In genomic region chr1:231242516-231243198, GRCh38 we compare ENCODE assay signal across 8 cellular contexts. TPM values are rescaled to one million over a fixed set of nuclear protein-coding genes. Genes with fewer than 3 reads are reported as not detected.
DNase-seq lines count a peak whose midpoint lies in the region; ATAC-seq and TF ChIP-seq lines count a peak whose summit lies in the region.

No MANE protein-coding gene starts in this region.

- intact Hi-C loops in esophagus muscularis mucosa (cut with DNase I) = loop anchor here (5.0 kb wide), 1 partner anchor 95 kb away; the partner anchor contains the start of genes EXOC8 and SPRTN
- intact Hi-C loops in head of caudate nucleus (cut with DNase I) = no loop called here

- H3K36me3 ChIP-seq in SJCRH30 (peaks cover 11% of the 10 kb centered on the region), esophagus muscularis mucosa (peaks cover 0 to 18% (median 17%) of the 10 kb centered on the region in 4 donors)

- WGBS in esophagus muscularis mucosa = 45% methylated on average over 5 of the region's 5 CpGs

- TF ChIP-seq CTCF in esophagus muscularis mucosa (IDR thresholded peaks at IDR 0.05) = no peak

- no peak for TF ChIP-seq EP300 in esophagus muscularis mucosa (IDR thresholded peaks at IDR 0.05)

- H3K27me3 ChIP-seq in SJCRH30 = no peaks in the 10 kb centered on the region
- no peaks in the 10 kb centered on the region for H3K27me3 ChIP-seq in esophagus muscularis mucosa

- H3K4me3 Mint-ChIP-seq in stimulated activated effector memory CD8-positive, alpha-beta T cell treated with anti-CD3 and anti-CD28 coated beads, Interleukin-12 subunit alpha, Interleukin-12 subunit beta, amount 100 ng/mL, for 72 hours = peak overlapping the region; percentile 95

- DNase-seq in SIG-M5 treated with dmso at 0.1 percent for 504 hours (lab: John Stamatoyannopoulos, UW; ENCODE audit: unreplicated experiment) (peak; percentile 70), SIG-M5 (lab: John Stamatoyannopoulos, UW) (no peak), SJCRH30 (no peak), esophagus muscularis mucosa (ENCODE audit: extremely low spot score) (no peak), head of caudate nucleus (no peak), D341Med (ENCODE audit: low spot score) (no peak), COLO829 (ENCODE audit: low spot score) (no peak)
- DNase-seq in stimulated activated effector memory CD8-positive, alpha-beta T cell treated with anti-CD3 and anti-CD28 coated beads, Interleukin-12 subunit alpha, Interleukin-12 subunit beta, amount 100 ng/mL, for 72 hours (ENCODE audit: low spot score in 2 of 2) = no peak

- H3K4me1 Mint-ChIP-seq in stimulated activated effector memory CD8-positive, alpha-beta T cell treated with anti-CD3 and anti-CD28 coated beads, Interleukin-12 subunit alpha, Interleukin-12 subunit beta, amount 100 ng/mL, for 72 hours = peaks cover 44% of the 10 kb centered on the region

- H3K4me1 ChIP-seq in SJCRH30 = peaks cover 8% of the 10 kb centered on the region
- H3K4me1 ChIP-seq in esophagus muscularis mucosa = peaks cover 30 to 51% (median 40%) of the 10 kb centered on the region in 4 donors

- H3K4me3 ChIP-seq in SJCRH30 (peak overlapping the region; percentile 71), esophagus muscularis mucosa (peak overlapping the region in 3 of 4 donors; percentile 63 to 85 (median 69))

- no peaks in the 10 kb centered on the region for H3K9me3 ChIP-seq in SJCRH30 (replicated peaks)
- H3K9me3 ChIP-seq in esophagus muscularis mucosa = no peaks in the 10 kb centered on the region

- peak overlapping the region; percentile 98 for H3K27ac Mint-ChIP-seq in stimulated activated effector memory CD8-positive, alpha-beta T cell treated with anti-CD3 and anti-CD28 coated beads, Interleukin-12 subunit alpha, Interleukin-12 subunit beta, amount 100 ng/mL, for 72 hours

- no peak for TF ChIP-seq POLR2A in esophagus muscularis mucosa (IDR thresholded peaks at IDR 0.05; ENCODE audit: low read depth)

- ATAC-seq in stimulated activated effector memory CD8-positive, alpha-beta T cell treated with anti-CD3 and anti-CD28 coated beads, Interleukin-12 subunit alpha, Interleukin-12 subunit beta, amount 100 ng/mL, for 72 hours = no peak

- no peaks in the 10 kb centered on the region for H3K9me3 Mint-ChIP-seq in stimulated activated effector memory CD8-positive, alpha-beta T cell treated with anti-CD3 and anti-CD28 coated beads, Interleukin-12 subunit alpha, Interleukin-12 subunit beta, amount 100 ng/mL, for 72 hours

- peaks cover 44% of the 10 kb centered on the region for H3K36me3 Mint-ChIP-seq in stimulated activated effector memory CD8-positive, alpha-beta T cell treated with anti-CD3 and anti-CD28 coated beads, Interleukin-12 subunit alpha, Interleukin-12 subunit beta, amount 100 ng/mL, for 72 hours

- H3K27ac ChIP-seq in SJCRH30 = no peak overlapping the region
- no peak overlapping the region for H3K27ac ChIP-seq in esophagus muscularis mucosa (replicated peaks in 1 of 4)

RNA-seq across cellular contexts. Expression of gene GNPAT, which starts 1.6 kb away (rescaled TPM):
- total RNA-seq in SJCRH30 (2014; rRNA removed; shearing (Covaris generic)) = 88.5 and 90.8 TPM in 2 replicates
- 10 to 100 TPM; 40.3 to 52.3 (median 47.2) TPM for total RNA-seq in esophagus muscularis mucosa
